Comparison of ENCODE assay signal across 8 cellular contexts in genomic region chr17:8294814-8295316, GRCh38. TPM values are rescaled to one million over a fixed set of nuclear protein-coding genes. Genes with fewer than 3 reads are reported as not detected.
DNase-seq lines count a peak whose midpoint lies in the region; ATAC-seq and TF ChIP-seq lines count a peak whose summit lies in the region.

No MANE protein-coding gene starts in this region.

- no peak overlapping the region for H4K8ac ChIP-seq in H9 (replicated peaks; ENCODE audit: insufficient read length, low read depth, low read length)

- no CpG with 5 or more reads among the region's 15 CpGs for WGBS in H9 (ENCODE audit: extremely low coverage, insufficient read length, low lambda C conversion rate)

- H3T11ph ChIP-seq in H9 (ENCODE audit: low read length), result no peak overlapping the region

- H4K5ac ChIP-seq in H9 (ENCODE audit: insufficient read length, low read depth, low read length), result no peak overlapping the region

- H3K56ac ChIP-seq in H9 (ENCODE audit: insufficient read length, low read depth, low read length), result no peak overlapping the region

- H4K91ac ChIP-seq in H9 (ENCODE audit: insufficient read length, low read depth, low read length), result no peak overlapping the region

- H3K23ac ChIP-seq in H9 (ENCODE audit: insufficient read length, low read depth, low read length), result no peak overlapping the region

- no peak overlapping the region for H2BK15ac ChIP-seq in H9 (ENCODE audit: low read depth, low read length)

- no peak overlapping the region for H3K14ac ChIP-seq in H9 (ENCODE audit: insufficient read depth, low read length)

- no peak overlapping the region for H3K27ac ChIP-seq in H9 (ENCODE audit: insufficient read length, low read depth, low read length)
- H3K27ac ChIP-seq in left ventricle myocardium inferior (replicated peaks), result peak overlapping the region; percentile 94

- H3K79me2 ChIP-seq in H9 (ENCODE audit: insufficient read depth, low read length), result no peaks in the 10 kb centered on the region

- ATAC-seq in HG03432 (IDR thresholded peaks at IDR 0.05; ENCODE audit: unreplicated experiment) (no peak), GM21576 (IDR thresholded peaks at IDR 0.05; ENCODE audit: unreplicated experiment) (no peak), GM21825 (IDR thresholded peaks at IDR 0.05; ENCODE audit: unreplicated experiment) (no peak)

- H3K18ac ChIP-seq in H9 (ENCODE audit: insufficient read length, low read depth, low read length), result no peak overlapping the region

- peaks cover 0 to 6% of the 10 kb centered on the region in 2 experiments; a peak in 1 of 5 replicates for H3K9me3 Mint-ChIP-seq in H9
- H3K9me3 Mint-ChIP-seq in activated T-helper 1 cell treated with anti-CD3 and anti-CD28 coated beads, Interleukin-12 subunit alpha, Interleukin-12 subunit beta, Interleukin-2, Interleukin-4 antibody, amounts not matched to agents 30 ng/mL and 10 ng/mL and 1 ng/mL, durations not matched to agents 14 hours and 24 hours and 36 hours, result no peaks in the 10 kb centered on the region

- H3K9ac ChIP-seq in H9 (ENCODE audit: extremely low read depth, insufficient read length, low read length), result no peak overlapping the region

- H3K36me3 ChIP-seq in left ventricle myocardium inferior, result peaks cover 3% of the 10 kb centered on the region

- H2AFZ ChIP-seq in H9 (ENCODE audit: low read length), result no peak overlapping the region

- H3K4me1 ChIP-seq in H9 (ENCODE audit: insufficient read depth, low read length) (no peaks in the 10 kb centered on the region), left ventricle myocardium inferior (peaks cover 11% of the 10 kb centered on the region)

- H3K27me3 ChIP-seq in H9 (ENCODE audit: insufficient read depth, low read length), result no peaks in the 10 kb centered on the region
- H3K27me3 ChIP-seq in left ventricle myocardium inferior (ENCODE audit: low read depth), result no peaks in the 10 kb centered on the region

- no peak overlapping the region for H2BK120ac ChIP-seq in H9 (ENCODE audit: low read depth, low read length, poor library complexity, severe bottlenecking)

- H3K4me3 ChIP-seq in left ventricle myocardium inferior (peak overlapping the region; percentile 74), skeletal muscle cell (ENCODE audit: low read depth, low read length) (peak overlapping the region; percentile 73)

- no peaks in the 10 kb centered on the region for H3K79me1 ChIP-seq in H9 (ENCODE audit: insufficient read depth, low read depth, low read length, poor library complexity, severe bottlenecking)

- peaks cover 19% of the 10 kb centered on the region in 2 experiments for H3K4me1 Mint-ChIP-seq in H9
- H3K4me1 Mint-ChIP-seq in activated T-helper 1 cell treated with anti-CD3 and anti-CD28 coated beads, Interleukin-12 subunit alpha, Interleukin-12 subunit beta, Interleukin-2, Interleukin-4 antibody, amounts not matched to agents 30 ng/mL and 10 ng/mL and 1 ng/mL, durations not matched to agents 14 hours and 24 hours and 36 hours (ENCODE audit: low read depth), result peaks cover 42% of the 10 kb centered on the region

- intact Hi-C loops in activated T-helper 1 cell treated with anti-CD3 and anti-CD28 coated beads, Interleukin-12 subunit alpha, Interleukin-12 subunit beta, Interleukin-2, Interleukin-4 antibody, amounts not matched to agents 30 ng/mL and 10 ng/mL and 1 ng/mL, durations not matched to agents 14 hours and 24 hours and 36 hours (cut with micrococcal nuclease), result loop anchor here (1.0 to 2.0 kb wide), 3 partner anchors 46 to 174 kb away; partner anchors contain the start of gene PFAS
- intact Hi-C loops in left ventricle myocardium inferior (cut with micrococcal nuclease), result loop anchor here (5.0 kb wide), 1 partner anchor 43 kb away; no protein-coding TSS in a partner anchor

- peak overlapping the region; percentile 69 for H3K4me2 ChIP-seq in H9 (ENCODE audit: insufficient read depth, insufficient read length, low read length)

- peak overlapping the region in 1 of 3 experiments; percentile 67; a peak in 3 of 7 replicates for H3K27ac Mint-ChIP-seq in H9
- peak overlapping the region; percentile 83 for H3K27ac Mint-ChIP-seq in activated T-helper 1 cell treated with anti-CD3 and anti-CD28 coated beads, Interleukin-12 subunit alpha, Interleukin-12 subunit beta, Interleukin-2, Interleukin-4 antibody, amounts not matched to agents 30 ng/mL and 10 ng/mL and 1 ng/mL, durations not matched to agents 14 hours and 24 hours and 36 hours

- H2BK5ac ChIP-seq in H9 (ENCODE audit: insufficient read length, low read length), result no peak overlapping the region

- H2BK20ac ChIP-seq in H9 (ENCODE audit: low read depth, low read length, poor library complexity, severe bottlenecking), result no peak overlapping the region

- no peak overlapping the region for H2AK5ac ChIP-seq in H9 (ENCODE audit: insufficient read length, low read length)

- H4K20me1 ChIP-seq in H9 (ENCODE audit: control insufficient read depth, insufficient read depth, insufficient read length), result no peaks in the 10 kb centered on the region

- no peak overlapping the region for H3K4ac ChIP-seq in H9 (ENCODE audit: low read depth, low read length)

- no peak overlapping the region for H2BK12ac ChIP-seq in H9 (ENCODE audit: insufficient read length, low read depth, low read length)

- TF ChIP-seq CTCF in H9 (conservative IDR thresholded peaks at IDR 0.05) (no peak), left ventricle myocardium inferior (IDR thresholded peaks at IDR 0.05; ENCODE audit: borderline replicate concordance) (peak; percentile 3)

- DNase-seq in H9, result no peak
- no peak for DNase-seq in activated T-helper 1 cell treated with anti-CD3 and anti-CD28 coated beads, Interleukin-12 subunit alpha, Interleukin-12 subunit beta, Interleukin-2, Interleukin-4 antibody, amounts not matched to agents 30 ng/mL and 10 ng/mL and 1 ng/mL, durations not matched to agents 14 hours and 24 hours and 36 hours (ENCODE audit: low spot score)
- no peak for DNase-seq in left ventricle myocardium inferior
- DNase-seq in skeletal muscle cell (ENCODE audit: low read depth), result no peak
- no peak for DNase-seq in central memory CD4-positive, alpha-beta T cell

- H3K27me3 Mint-ChIP-seq in H9 (ENCODE audit: low read depth), result peaks cover 3% of the 10 kb centered on the region
- no peaks in the 10 kb centered on the region for H3K27me3 Mint-ChIP-seq in activated T-helper 1 cell treated with anti-CD3 and anti-CD28 coated beads, Interleukin-12 subunit alpha, Interleukin-12 subunit beta, Interleukin-2, Interleukin-4 antibody, amounts not matched to agents 30 ng/mL and 10 ng/mL and 1 ng/mL, durations not matched to agents 14 hours and 24 hours and 36 hours (ENCODE audit: insufficient read depth)

- peak overlapping the region; percentile 80 to 85 for H3K4me3 Mint-ChIP-seq in H9
- H3K4me3 Mint-ChIP-seq in activated T-helper 1 cell treated with anti-CD3 and anti-CD28 coated beads, Interleukin-12 subunit alpha, Interleukin-12 subunit beta, Interleukin-2, Interleukin-4 antibody, amounts not matched to agents 30 ng/mL and 10 ng/mL and 1 ng/mL, durations not matched to agents 14 hours and 24 hours and 36 hours, result peak overlapping the region; percentile 87

- H3K36me3 Mint-ChIP-seq in H9 (ENCODE audit: insufficient read depth in 1 of 3, low read depth in 3 of 3), result peaks cover 2 to 5% (median 5%) of the 10 kb centered on the region in 3 experiments; a peak in 4 of 7 replicates
- H3K36me3 Mint-ChIP-seq in activated T-helper 1 cell treated with anti-CD3 and anti-CD28 coated beads, Interleukin-12 subunit alpha, Interleukin-12 subunit beta, Interleukin-2, Interleukin-4 antibody, amounts not matched to agents 30 ng/mL and 10 ng/mL and 1 ng/mL, durations not matched to agents 14 hours and 24 hours and 36 hours (ENCODE audit: low read depth), result peaks cover 9% of the 10 kb centered on the region

- H3K23me2 ChIP-seq in H9 (ENCODE audit: insufficient read length, low read depth, low read length, poor library complexity, severe bottlenecking), result peaks cover 4% of the 10 kb centered on the region

- H3K9me3 ChIP-seq in H9 (ENCODE audit: control insufficient read depth, low read depth, low read length), result no peaks in the 10 kb centered on the region
- H3K9me3 ChIP-seq in left ventricle myocardium inferior (replicated peaks), result no peaks in the 10 kb centered on the region

RNA-seq across cellular contexts. Expression of gene SLC25A35, which starts 0.3 kb away (rescaled TPM):
- total RNA-seq in H9 (2021), result 3.9 and 4.3 TPM in 2 replicates
- 5.3 and 5.5 TPM in 2 replicates for total RNA-seq in activated T-helper 1 cell treated with anti-CD3 and anti-CD28 coated beads, Interleukin-12 subunit alpha, Interleukin-12 subunit beta, Interleukin-2, Interleukin-4 antibody, amounts not matched to agents 30 ng/mL and 10 ng/mL and 1 ng/mL, durations not matched to agents 14 hours and 24 hours and 36 hours
- 1.3 TPM for total RNA-seq in left ventricle myocardium inferior

RNA-seq across cellular contexts. Expression of gene RANGRF, which starts 6.4 kb away (rescaled TPM):
- total RNA-seq in H9 (2021) (36.9 and 42.5 TPM in 2 replicates), left ventricle myocardium inferior (25.6 TPM)
- total RNA-seq in activated T-helper 1 cell treated with anti-CD3 and anti-CD28 coated beads, Interleukin-12 subunit alpha, Interleukin-12 subunit beta, Interleukin-2, Interleukin-4 antibody, amounts not matched to agents 30 ng/mL and 10 ng/mL and 1 ng/mL, durations not matched to agents 14 hours and 24 hours and 36 hours, result 52.9 and 57.9 TPM in 2 replicates

RNA-seq across cellular contexts. Expression of gene ARHGEF15, which starts 15.2 kb away (rescaled TPM):
- total RNA-seq in H9 (2021) (0.35 and 0.39 TPM in 2 replicates), left ventricle myocardium inferior (19.4 TPM)
- not detected in 2 replicates for total RNA-seq in activated T-helper 1 cell treated with anti-CD3 and anti-CD28 coated beads, Interleukin-12 subunit alpha, Interleukin-12 subunit beta, Interleukin-2, Interleukin-4 antibody, amounts not matched to agents 30 ng/mL and 10 ng/mL and 1 ng/mL, durations not matched to agents 14 hours and 24 hours and 36 hours

RNA-seq across cellular contexts. Expression of gene ODF4, which starts 44.8 kb away (rescaled TPM):
- total RNA-seq in H9 (2021), result not detected in 2 replicates
- not detected in 2 replicates for total RNA-seq in activated T-helper 1 cell treated with anti-CD3 and anti-CD28 coated beads, Interleukin-12 subunit alpha, Interleukin-12 subunit beta, Interleukin-2, Interleukin-4 antibody, amounts not matched to agents 30 ng/mL and 10 ng/mL and 1 ng/mL, durations not matched to agents 14 hours and 24 hours and 36 hours
- total RNA-seq in left ventricle myocardium inferior, result not detected

RNA-seq across cellular contexts. Expression of gene PFAS, which starts 45.8 kb away (rescaled TPM):
- total RNA-seq in H9 (2021) (224 and 228 TPM in 2 replicates), left ventricle myocardium inferior (9.8 TPM)
- 189 and 204 TPM in 2 replicates for total RNA-seq in activated T-helper 1 cell treated with anti-CD3 and anti-CD28 coated beads, Interleukin-12 subunit alpha, Interleukin-12 subunit beta, Interleukin-2, Interleukin-4 antibody, amounts not matched to agents 30 ng/mL and 10 ng/mL and 1 ng/mL, durations not matched to agents 14 hours and 24 hours and 36 hours

Comparison
In these comparisons a context has a peak if more than half of its experiments do, and no peak if none do; other contexts are left out.
1. RNA of gene ARHGEF15, which starts 15.2 kb away (total RNA-seq): 19.4 TPM in left ventricle myocardium inferior (single experiment); 0.35 to 0.39 TPM in H9 and not detected in activated T-helper 1 cell treated with anti-CD3 and anti-CD28 coated beads, Interleukin-12 subunit alpha, Interleukin-12 subunit beta, Interleukin-2, Interleukin-4 antibody, amounts not matched to agents 30 ng/mL and 10 ng/mL and 1 ng/mL, durations not matched to agents 14 hours and 24 hours and 36 hours; every median in the first group is over 10 times any median in the second.